In the genomic region with DNA sequence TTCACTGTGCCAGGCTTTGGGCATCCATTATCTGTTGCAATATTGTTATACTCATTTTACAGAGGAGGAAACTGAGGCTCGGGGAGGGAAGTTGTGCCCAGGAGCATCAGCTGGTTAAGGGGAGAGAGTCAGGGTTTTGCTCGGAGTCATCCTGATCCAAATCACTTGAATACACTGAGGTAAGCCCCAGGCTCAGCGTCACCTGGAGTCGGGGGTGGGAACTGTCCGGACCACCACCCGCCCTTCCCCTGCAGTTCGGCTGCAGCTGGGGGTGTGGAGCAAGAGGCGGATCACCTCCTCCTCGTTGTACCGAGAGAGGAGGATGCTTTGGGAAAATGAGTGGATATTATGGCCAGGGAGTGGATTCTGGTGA, we compare ENCODE assay signal across 9 cellular contexts. TPM values are rescaled to one million over a fixed set of nuclear protein-coding genes. Genes with fewer than 3 reads are reported as not detected.
DNase-seq lines count a peak whose midpoint lies in the region; ATAC-seq and TF ChIP-seq lines count a peak whose summit lies in the region.
"Had no signal": no experiment of that assay in that cellular context is flagged by ENCODE, and none has a peak within 500 bp of the region (broad histone marks: within the 10 kb centered on the region; RNA-seq: fewer than 3 reads in every experiment).

No MANE protein-coding gene starts in this region.

- peak overlapping the region; percentile 10 for H3K4me3 Mint-ChIP-seq in activated naive CD4-positive, alpha-beta T cell treated with anti-CD3 and anti-CD28 coated beads for 36 hours

- no peaks in the 10 kb centered on the region for H3K9me3 Mint-ChIP-seq in activated naive CD4-positive, alpha-beta T cell treated with anti-CD3 and anti-CD28 coated beads for 36 hours
- no peaks in the 10 kb centered on the region for H3K9me3 Mint-ChIP-seq in activated naive CD4-positive, alpha-beta T cell treated with anti-CD3 and anti-CD28 coated beads, Interleukin-2, amount 50 U/mL, for 72 hours

- no peak overlapping the region for H3K27ac Mint-ChIP-seq in activated naive CD4-positive, alpha-beta T cell treated with anti-CD3 and anti-CD28 coated beads for 36 hours
- H3K27ac Mint-ChIP-seq in activated naive CD4-positive, alpha-beta T cell treated with anti-CD3 and anti-CD28 coated beads, Interleukin-2, amount 50 U/mL, for 72 hours: no peak overlapping the region

- H3K27me3 ChIP-seq in colonic mucosa: peaks cover 8% of the 10 kb centered on the region
- no peaks in the 10 kb centered on the region for H3K27me3 ChIP-seq in uterus

- H3K9me3 ChIP-seq in colonic mucosa: no peaks in the 10 kb centered on the region
- no peaks in the 10 kb centered on the region for H3K9me3 ChIP-seq in uterus

- DNase-seq in activated naive CD4-positive, alpha-beta T cell treated with anti-CD3 and anti-CD28 coated beads for 36 hours: no peak
- DNase-seq in activated naive CD4-positive, alpha-beta T cell treated with anti-CD3 and anti-CD28 coated beads, Interleukin-2, amount 50 U/mL, for 72 hours (ENCODE audit: low spot score in 2 of 2): no peak
- DNase-seq in colonic mucosa: no peak
- DNase-seq in mesenteric fat pad (ENCODE audit: low spot score): peak; percentile 57
- peak in 1 of 2 donors; percentile 23 for DNase-seq in uterus
- DNase-seq in stimulated activated CD4-positive, alpha-beta T cell treated with anti-CD3 and anti-CD28 coated beads, Interleukin-2, amount 100 ng/mL, for 24 hours: no peak
- no peak for DNase-seq in SKM-1 treated with dmso at 0.1 percent for 144 hours (lab: John Stamatoyannopoulos, UW; ENCODE audit: unreplicated experiment)
- DNase-seq in NCI-H1694 (lab: John Stamatoyannopoulos, UW): no peak
- DNase-seq: SHP77 treated with DMSO at 0.1 percent for 48 hours had no signal

- TF ChIP-seq POLR2A in uterus (IDR thresholded peaks at IDR 0.05): no peak

- CTCF ChIA-PET in activated naive CD4-positive, alpha-beta T cell treated with anti-CD3 and anti-CD28 coated beads for 36 hours (lab: Charles Lee): interaction anchor here (0.6 to 0.9 kb wide), 2 partner anchors 95 to 102 kb away, joined by 3 to 4 read pairs; no protein-coding TSS in a partner anchor

- TF ChIP-seq CTCF in colonic mucosa (IDR thresholded peaks at IDR 0.05) (no peak), uterus (IDR thresholded peaks at IDR 0.05) (no peak)

- peak overlapping the region; percentile 50 for H3K4me3 ChIP-seq in colonic mucosa
- H3K4me3 ChIP-seq in uterus: peak overlapping the region; percentile 18 to 45

- H3K27ac ChIP-seq in colonic mucosa (no peak overlapping the region), uterus (peak overlapping the region; percentile 49 to 52)

- peaks cover 48% of the 10 kb centered on the region for H3K27me3 Mint-ChIP-seq in activated naive CD4-positive, alpha-beta T cell treated with anti-CD3 and anti-CD28 coated beads for 36 hours (ENCODE audit: low read depth)

- intact Hi-C loops in activated naive CD4-positive, alpha-beta T cell treated with anti-CD3 and anti-CD28 coated beads for 36 hours (cut with micrococcal nuclease): loop anchor here (2.0 to 10.0 kb wide), 2 partner anchors 180 to 500 kb away; no protein-coding TSS in a partner anchor
- intact Hi-C loops in colonic mucosa (cut with DNase I): loop anchor here (5.0 to 10.0 kb wide), 2 partner anchors 93 to 180 kb away; no protein-coding TSS in a partner anchor
- intact Hi-C loops in uterus (cut with DNase I; ENCODE audit: low total_unique reads): no loop called here

- H3K4me1 ChIP-seq in colonic mucosa (peaks cover 7% of the 10 kb centered on the region), uterus (no peaks in the 10 kb centered on the region)

- H3K36me3 ChIP-seq in colonic mucosa: no peaks in the 10 kb centered on the region
- H3K36me3 ChIP-seq in uterus: no peaks in the 10 kb centered on the region

- H3K36me3 Mint-ChIP-seq in activated naive CD4-positive, alpha-beta T cell treated with anti-CD3 and anti-CD28 coated beads for 36 hours (ENCODE audit: low read depth): no peaks in the 10 kb centered on the region
- H3K36me3 Mint-ChIP-seq in activated naive CD4-positive, alpha-beta T cell treated with anti-CD3 and anti-CD28 coated beads, Interleukin-2, amount 50 U/mL, for 72 hours: no peaks in the 10 kb centered on the region

- peak overlapping the region in 1 of 2 donors; percentile 39 for H3K9ac ChIP-seq in colonic mucosa (ENCODE audit: low read depth in 2 of 2, low read length in 2 of 2)

- H3K4me1 Mint-ChIP-seq in activated naive CD4-positive, alpha-beta T cell treated with anti-CD3 and anti-CD28 coated beads for 36 hours (ENCODE audit: low read depth): peaks cover 8% of the 10 kb centered on the region

- no peak for ATAC-seq in activated naive CD4-positive, alpha-beta T cell treated with anti-CD3 and anti-CD28 coated beads, Interleukin-2, amount 50 U/mL, for 72 hours

RNA-seq across cellular contexts. Expression of a gene that starts 0.6 kb away (rescaled TPM):
- under 1 TPM; 0.07 to 0.10 TPM for total RNA-seq in activated naive CD4-positive, alpha-beta T cell treated with anti-CD3 and anti-CD28 coated beads for 36 hours
- 1 to 10 TPM in 1 of 2 donors, under 1 TPM in 1; 0.10 to 1.6 TPM for total RNA-seq in activated naive CD4-positive, alpha-beta T cell treated with anti-CD3 and anti-CD28 coated beads, Interleukin-2, amount 50 U/mL, for 72 hours
- total RNA-seq in colonic mucosa (10 to 100 TPM in 1 of 2 donors, 1 to 10 TPM in 1; 7.2 to 20.4 TPM), mesenteric fat pad (3.8 TPM), uterus (10 to 100 TPM in 1 of 4 donors, 1 to 10 TPM in 3; 1.8 to 16.3 (median 6.3) TPM)
